Comparison of ENCODE assay signal across 13 cellular contexts in genomic region chr2:48357351-48357750, GRCh38. TPM values are rescaled to one million over a fixed set of nuclear protein-coding genes. Genes with fewer than 3 reads are reported as not detected.
DNase-seq lines count a peak whose midpoint lies in the region; ATAC-seq and TF ChIP-seq lines count a peak whose summit lies in the region.
"Had no signal": no experiment of that assay in that cellular context is flagged by ENCODE, and none has a peak within 500 bp of the region (broad histone marks: within the 10 kb centered on the region; RNA-seq: fewer than 3 reads in every experiment).

No MANE protein-coding gene starts in this region.

- peaks cover 73% of the 10 kb centered on the region for H3K4me1 Mint-ChIP-seq in activated naive CD4-positive, alpha-beta T cell treated with anti-CD3 and anti-CD28 coated beads, Interleukin-2, amount 50 U/mL, for 24 hours
- H3K4me1 Mint-ChIP-seq in endothelial cell (ENCODE audit: unreplicated experiment), result peaks cover 14% of the 10 kb centered on the region

- peaks cover 16% of the 10 kb centered on the region for H3K36me3 Mint-ChIP-seq in activated naive CD4-positive, alpha-beta T cell treated with anti-CD3 and anti-CD28 coated beads, Interleukin-2, amount 50 U/mL, for 24 hours
- peaks cover 3% of the 10 kb centered on the region for H3K36me3 Mint-ChIP-seq in endothelial cell (ENCODE audit: low read depth, unreplicated experiment)

- intact Hi-C loops in colonic mucosa (cut with DNase I), result no loop called here

- no peak for ATAC-seq in GM19023 (IDR thresholded peaks at IDR 0.05; ENCODE audit: unreplicated experiment)

- peaks cover 12% of the 10 kb centered on the region; the same call in 1 of the 2 replicates for H3K36me3 ChIP-seq in SK-N-MC (ENCODE audit: insufficient read depth, low read length)
- H3K36me3 ChIP-seq in colonic mucosa, result no peaks in the 10 kb centered on the region

- peak overlapping the region; percentile 71 for H3K4me3 Mint-ChIP-seq in activated naive CD4-positive, alpha-beta T cell treated with anti-CD3 and anti-CD28 coated beads, Interleukin-2, amount 50 U/mL, for 24 hours
- peak overlapping the region; percentile 56 for H3K4me3 Mint-ChIP-seq in endothelial cell (ENCODE audit: unreplicated experiment)

- H3K27me3 Mint-ChIP-seq in activated naive CD4-positive, alpha-beta T cell treated with anti-CD3 and anti-CD28 coated beads, Interleukin-2, amount 50 U/mL, for 24 hours, result no peaks in the 10 kb centered on the region
- no peaks in the 10 kb centered on the region for H3K27me3 Mint-ChIP-seq in endothelial cell (ENCODE audit: unreplicated experiment)

- H3K27ac Mint-ChIP-seq in activated naive CD4-positive, alpha-beta T cell treated with anti-CD3 and anti-CD28 coated beads, Interleukin-2, amount 50 U/mL, for 24 hours, result peak overlapping the region; percentile 92
- H3K27ac Mint-ChIP-seq in endothelial cell (ENCODE audit: unreplicated experiment), result peak overlapping the region; percentile 97

- TF ChIP-seq CTCF in endothelial cell (IDR thresholded peaks at IDR 0.05; ENCODE audit: unreplicated experiment) (no peak), colonic mucosa (IDR thresholded peaks at IDR 0.05) (no peak)

- DNase-seq in activated naive CD4-positive, alpha-beta T cell (lab: John Stamatoyannopoulos, UW), result no peak
- DNase-seq in SK-N-MC (ENCODE audit: low read depth, low spot score) (no peak), endothelial cell (ENCODE audit: low spot score) (no peak), activated gamma-delta T cell treated with Interleukin-2 at 50 U/mL for 16 hours (no peak), DMS53 (lab: John Stamatoyannopoulos, UW) (no peak), colonic mucosa (no peak)
- DNase-seq: NCI-H510A; stimulated activated CD4-positive, alpha-beta T cell treated with anti-CD3 and anti-CD28 coated beads, Interleukin-15, amount 100 ng/mL, for 24 hours had no signal

- H3K27me3 ChIP-seq in colonic mucosa, result no peaks in the 10 kb centered on the region
- H3K27me3 ChIP-seq: esophagus muscularis mucosa had no signal

- H3K4me1 ChIP-seq in colonic mucosa, result no peaks in the 10 kb centered on the region

- H3K9ac ChIP-seq in SK-N-MC (ENCODE audit: insufficient read length) (no peak overlapping the region), colonic mucosa (ENCODE audit: low read depth in 2 of 2, low read length in 2 of 2) (no peak overlapping the region)
- H3K9ac ChIP-seq: parathyroid adenoma had no signal

- H3K27ac ChIP-seq in SK-N-MC (peak overlapping the region; percentile 88), colonic mucosa (no peak overlapping the region)
- H3K27ac ChIP-seq: esophagus muscularis mucosa, parathyroid adenoma had no signal

- H3K9me3 ChIP-seq in SK-N-MC (ENCODE audit: low read depth, low read length), result 0 out of 2 replicates have a peak, but pooled peaks cover 4% of the 10 kb centered on the region
- no peaks in the 10 kb centered on the region for H3K9me3 ChIP-seq in colonic mucosa
- H3K9me3 ChIP-seq: esophagus muscularis mucosa had no signal

- no peaks in the 10 kb centered on the region for H3K9me3 Mint-ChIP-seq in activated naive CD4-positive, alpha-beta T cell treated with anti-CD3 and anti-CD28 coated beads, Interleukin-2, amount 50 U/mL, for 24 hours
- no peaks in the 10 kb centered on the region for H3K9me3 Mint-ChIP-seq in endothelial cell (ENCODE audit: unreplicated experiment)

- H3K4me3 ChIP-seq in SK-N-MC (peak overlapping the region; percentile 57), colonic mucosa (no peak overlapping the region)
- H3K4me3 ChIP-seq: esophagus muscularis mucosa, lung had no signal

RNA-seq across cellular contexts. Expression of gene FOXN2, which starts 42.9 kb away (rescaled TPM):
- 13.2 TPM for total RNA-seq in endothelial cell (ENCODE audit: unreplicated experiment)
- total RNA-seq in colonic mucosa, result 10 to 100 TPM; 14.1 to 20.3 TPM
